ENCODE assay signal across 1 cellular context in the genomic region with DNA sequence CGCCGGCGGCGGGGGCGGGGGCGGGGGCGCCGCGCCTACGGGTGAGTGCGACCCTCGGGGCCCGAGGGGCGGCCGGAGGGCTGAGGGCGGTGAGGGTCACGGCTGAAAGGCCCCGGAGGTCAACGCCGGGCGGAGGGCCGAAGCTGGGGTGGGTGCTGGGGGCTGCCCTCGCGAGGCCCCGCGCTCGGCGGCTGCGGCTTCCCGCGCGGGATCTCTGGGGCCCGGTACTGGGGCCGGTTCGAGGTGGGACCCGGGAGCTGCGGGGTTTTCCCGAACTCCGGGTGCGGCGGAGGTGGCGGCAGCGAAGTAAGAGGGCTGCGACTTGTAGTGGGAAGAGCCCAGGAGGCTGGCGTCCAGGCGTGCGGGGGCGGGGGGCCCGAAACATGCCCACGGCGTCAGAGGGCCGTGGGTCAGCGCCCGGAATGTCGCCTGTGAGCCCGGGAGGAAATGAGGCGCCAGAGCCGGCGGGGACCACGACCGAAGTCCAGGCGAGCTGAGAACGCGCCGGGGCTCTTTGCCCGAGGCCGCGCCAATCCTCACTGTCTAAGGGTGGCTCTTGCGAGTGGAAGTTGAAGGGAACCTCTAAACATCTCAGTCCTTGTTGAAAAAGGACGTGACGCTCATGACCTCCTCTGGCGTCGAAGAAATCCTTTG.
TF ChIP-seq lines count a peak whose summit lies in the region.

No MANE protein-coding gene starts in this region.

TF ChIP-seq in H1, 55 proteins besides CTCF, POLR2A, EP300 and RAD21:
- TF ChIP-seq, protein P1, sequence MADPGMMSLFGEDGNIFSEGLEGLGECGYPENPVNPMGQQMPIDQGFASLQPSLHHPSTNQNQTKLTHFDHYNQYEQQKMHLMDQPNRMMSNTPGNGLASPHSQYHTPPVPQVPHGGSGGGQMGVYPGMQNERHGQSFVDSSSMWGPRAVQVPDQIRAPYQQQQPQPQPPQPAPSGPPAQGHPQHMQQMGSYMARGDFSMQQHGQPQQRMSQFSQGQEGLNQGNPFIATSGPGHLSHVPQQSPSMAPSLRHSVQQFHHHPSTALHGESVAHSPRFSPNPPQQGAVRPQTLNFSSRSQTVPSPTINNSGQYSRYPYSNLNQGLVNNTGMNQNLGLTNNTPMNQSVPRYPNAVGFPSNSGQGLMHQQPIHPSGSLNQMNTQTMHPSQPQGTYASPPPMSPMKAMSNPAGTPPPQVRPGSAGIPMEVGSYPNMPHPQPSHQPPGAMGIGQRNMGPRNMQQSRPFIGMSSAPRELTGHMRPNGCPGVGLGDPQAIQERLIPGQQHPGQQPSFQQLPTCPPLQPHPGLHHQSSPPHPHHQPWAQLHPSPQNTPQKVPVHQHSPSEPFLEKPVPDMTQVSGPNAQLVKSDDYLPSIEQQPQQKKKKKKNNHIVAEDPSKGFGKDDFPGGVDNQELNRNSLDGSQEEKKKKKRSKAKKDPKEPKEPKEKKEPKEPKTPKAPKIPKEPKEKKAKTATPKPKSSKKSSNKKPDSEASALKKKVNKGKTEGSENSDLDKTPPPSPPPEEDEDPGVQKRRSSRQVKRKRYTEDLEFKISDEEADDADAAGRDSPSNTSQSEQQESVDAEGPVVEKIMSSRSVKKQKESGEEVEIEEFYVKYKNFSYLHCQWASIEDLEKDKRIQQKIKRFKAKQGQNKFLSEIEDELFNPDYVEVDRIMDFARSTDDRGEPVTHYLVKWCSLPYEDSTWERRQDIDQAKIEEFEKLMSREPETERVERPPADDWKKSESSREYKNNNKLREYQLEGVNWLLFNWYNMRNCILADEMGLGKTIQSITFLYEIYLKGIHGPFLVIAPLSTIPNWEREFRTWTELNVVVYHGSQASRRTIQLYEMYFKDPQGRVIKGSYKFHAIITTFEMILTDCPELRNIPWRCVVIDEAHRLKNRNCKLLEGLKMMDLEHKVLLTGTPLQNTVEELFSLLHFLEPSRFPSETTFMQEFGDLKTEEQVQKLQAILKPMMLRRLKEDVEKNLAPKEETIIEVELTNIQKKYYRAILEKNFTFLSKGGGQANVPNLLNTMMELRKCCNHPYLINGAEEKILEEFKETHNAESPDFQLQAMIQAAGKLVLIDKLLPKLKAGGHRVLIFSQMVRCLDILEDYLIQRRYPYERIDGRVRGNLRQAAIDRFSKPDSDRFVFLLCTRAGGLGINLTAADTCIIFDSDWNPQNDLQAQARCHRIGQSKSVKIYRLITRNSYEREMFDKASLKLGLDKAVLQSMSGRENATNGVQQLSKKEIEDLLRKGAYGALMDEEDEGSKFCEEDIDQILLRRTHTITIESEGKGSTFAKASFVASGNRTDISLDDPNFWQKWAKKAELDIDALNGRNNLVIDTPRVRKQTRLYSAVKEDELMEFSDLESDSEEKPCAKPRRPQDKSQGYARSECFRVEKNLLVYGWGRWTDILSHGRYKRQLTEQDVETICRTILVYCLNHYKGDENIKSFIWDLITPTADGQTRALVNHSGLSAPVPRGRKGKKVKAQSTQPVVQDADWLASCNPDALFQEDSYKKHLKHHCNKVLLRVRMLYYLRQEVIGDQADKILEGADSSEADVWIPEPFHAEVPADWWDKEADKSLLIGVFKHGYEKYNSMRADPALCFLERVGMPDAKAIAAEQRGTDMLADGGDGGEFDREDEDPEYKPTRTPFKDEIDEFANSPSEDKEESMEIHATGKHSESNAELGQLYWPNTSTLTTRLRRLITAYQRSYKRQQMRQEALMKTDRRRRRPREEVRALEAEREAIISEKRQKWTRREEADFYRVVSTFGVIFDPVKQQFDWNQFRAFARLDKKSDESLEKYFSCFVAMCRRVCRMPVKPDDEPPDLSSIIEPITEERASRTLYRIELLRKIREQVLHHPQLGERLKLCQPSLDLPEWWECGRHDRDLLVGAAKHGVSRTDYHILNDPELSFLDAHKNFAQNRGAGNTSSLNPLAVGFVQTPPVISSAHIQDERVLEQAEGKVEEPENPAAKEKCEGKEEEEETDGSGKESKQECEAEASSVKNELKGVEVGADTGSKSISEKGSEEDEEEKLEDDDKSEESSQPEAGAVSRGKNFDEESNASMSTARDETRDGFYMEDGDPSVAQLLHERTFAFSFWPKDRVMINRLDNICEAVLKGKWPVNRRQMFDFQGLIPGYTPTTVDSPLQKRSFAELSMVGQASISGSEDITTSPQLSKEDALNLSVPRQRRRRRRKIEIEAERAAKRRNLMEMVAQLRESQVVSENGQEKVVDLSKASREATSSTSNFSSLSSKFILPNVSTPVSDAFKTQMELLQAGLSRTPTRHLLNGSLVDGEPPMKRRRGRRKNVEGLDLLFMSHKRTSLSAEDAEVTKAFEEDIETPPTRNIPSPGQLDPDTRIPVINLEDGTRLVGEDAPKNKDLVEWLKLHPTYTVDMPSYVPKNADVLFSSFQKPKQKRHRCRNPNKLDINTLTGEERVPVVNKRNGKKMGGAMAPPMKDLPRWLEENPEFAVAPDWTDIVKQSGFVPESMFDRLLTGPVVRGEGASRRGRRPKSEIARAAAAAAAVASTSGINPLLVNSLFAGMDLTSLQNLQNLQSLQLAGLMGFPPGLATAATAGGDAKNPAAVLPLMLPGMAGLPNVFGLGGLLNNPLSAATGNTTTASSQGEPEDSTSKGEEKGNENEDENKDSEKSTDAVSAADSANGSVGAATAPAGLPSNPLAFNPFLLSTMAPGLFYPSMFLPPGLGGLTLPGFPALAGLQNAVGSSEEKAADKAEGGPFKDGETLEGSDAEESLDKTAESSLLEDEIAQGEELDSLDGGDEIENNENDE (IDR thresholded peaks at IDR 0.05; ENCODE audit: insufficient replicate concordance, low read length): no peak
- TF ChIP-seq SUZ12 (IDR thresholded peaks at IDR 0.05; ENCODE audit: low read length) (peak; percentile 43; the same call in 1 of the 2 replicates), PHF8 (conservative IDR thresholded peaks at IDR 0.05; ENCODE audit: low read depth, low read length) (peak; percentile 33; the same call in 1 of the 2 replicates), RNF2 (IDR thresholded peaks at IDR 0.05; ENCODE audit: borderline replicate concordance, low read depth, low read length, missing control alignments, poor library complexity, severe bottlenecking) (no peak), BACH1 (IDR thresholded peaks at IDR 0.05; ENCODE audit: low read length) (no peak), TBP (IDR thresholded peaks at IDR 0.05; ENCODE audit: low read depth, low read length) (no peak), SP1 (IDR thresholded peaks at IDR 0.05; ENCODE audit: low read depth, low read length) (no peak), SIRT6 (IDR thresholded peaks at IDR 0.05; ENCODE audit: low read length) (no peak), RBBP5 (IDR thresholded peaks at IDR 0.05; ENCODE audit: borderline replicate concordance, low read depth, low read length) (no peak)
